1 cellular context compared by ENCODE assay signal in the genomic region with DNA sequence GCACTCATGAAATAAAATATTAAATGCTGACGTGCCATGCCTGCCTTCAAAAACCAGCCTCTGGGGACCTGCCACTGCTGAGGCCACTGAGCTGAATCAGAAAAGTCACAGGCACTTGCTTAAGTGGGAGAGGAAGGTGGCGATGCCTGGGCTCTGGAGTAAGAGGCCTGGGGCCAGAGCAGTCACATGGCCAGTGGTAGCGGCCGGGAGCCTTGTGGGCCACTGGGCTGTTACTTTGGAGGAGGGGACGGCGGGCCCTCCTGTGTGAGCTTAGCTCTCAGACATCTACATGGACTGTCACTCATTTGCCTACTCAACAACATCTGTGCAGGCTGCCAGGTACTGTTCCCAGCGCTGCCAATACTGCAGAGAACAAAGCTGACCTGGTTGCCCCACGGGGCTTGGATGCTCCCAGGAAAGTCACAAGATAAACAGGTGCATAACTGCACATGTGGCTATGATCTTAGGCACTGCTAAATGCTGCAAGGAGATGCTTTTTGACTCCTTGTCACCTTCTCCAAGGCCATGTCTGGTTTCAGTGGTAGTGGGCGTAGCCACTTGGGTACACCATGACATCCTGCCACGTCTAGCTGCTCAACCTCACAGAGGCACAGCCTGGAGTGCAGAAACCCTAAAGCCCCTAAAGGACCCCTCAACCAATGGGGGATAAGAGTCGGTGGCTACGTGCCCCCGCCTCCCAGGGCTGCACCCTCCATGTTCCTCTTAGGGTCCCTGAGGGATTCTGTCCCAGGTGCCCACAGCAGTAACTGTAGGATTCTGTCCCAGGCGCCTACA.
TF ChIP-seq lines count a peak whose summit lies in the region.

No MANE protein-coding gene starts in this region.

TF ChIP-seq in K562, 482 proteins besides CTCF, POLR2A, EP300 and RAD21 (continued from another document):
- TF ChIP-seq, protein P1, sequence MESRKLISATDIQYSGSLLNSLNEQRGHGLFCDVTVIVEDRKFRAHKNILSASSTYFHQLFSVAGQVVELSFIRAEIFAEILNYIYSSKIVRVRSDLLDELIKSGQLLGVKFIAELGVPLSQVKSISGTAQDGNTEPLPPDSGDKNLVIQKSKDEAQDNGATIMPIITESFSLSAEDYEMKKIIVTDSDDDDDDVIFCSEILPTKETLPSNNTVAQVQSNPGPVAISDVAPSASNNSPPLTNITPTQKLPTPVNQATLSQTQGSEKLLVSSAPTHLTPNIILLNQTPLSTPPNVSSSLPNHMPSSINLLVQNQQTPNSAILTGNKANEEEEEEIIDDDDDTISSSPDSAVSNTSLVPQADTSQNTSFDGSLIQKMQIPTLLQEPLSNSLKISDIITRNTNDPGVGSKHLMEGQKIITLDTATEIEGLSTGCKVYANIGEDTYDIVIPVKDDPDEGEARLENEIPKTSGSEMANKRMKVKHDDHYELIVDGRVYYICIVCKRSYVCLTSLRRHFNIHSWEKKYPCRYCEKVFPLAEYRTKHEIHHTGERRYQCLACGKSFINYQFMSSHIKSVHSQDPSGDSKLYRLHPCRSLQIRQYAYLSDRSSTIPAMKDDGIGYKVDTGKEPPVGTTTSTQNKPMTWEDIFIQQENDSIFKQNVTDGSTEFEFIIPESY (CRISPR knock-in tag; IDR thresholded peaks at IDR 0.05), result peak; percentile 74
- no peak for TF ChIP-seq ZNF212 (CRISPR knock-in tag; IDR thresholded peaks at IDR 0.05)
- TF ChIP-seq ZNF445 (CRISPR knock-in tag; IDR thresholded peaks at IDR 0.05; ENCODE audit: low read depth), result no peak
- no peak for TF ChIP-seq TAL1 (IDR thresholded peaks at IDR 0.05)
- TF ChIP-seq NFXL1 (CRISPR knock-in tag; IDR thresholded peaks at IDR 0.05), result no peak
- TF ChIP-seq RFX5 (IDR thresholded peaks at IDR 0.05; ENCODE audit: low read depth, low read length), result no peak
- no peak for TF ChIP-seq HIVEP1 (CRISPR knock-in tag; IDR thresholded peaks at IDR 0.05)
- TF ChIP-seq, protein P2, sequence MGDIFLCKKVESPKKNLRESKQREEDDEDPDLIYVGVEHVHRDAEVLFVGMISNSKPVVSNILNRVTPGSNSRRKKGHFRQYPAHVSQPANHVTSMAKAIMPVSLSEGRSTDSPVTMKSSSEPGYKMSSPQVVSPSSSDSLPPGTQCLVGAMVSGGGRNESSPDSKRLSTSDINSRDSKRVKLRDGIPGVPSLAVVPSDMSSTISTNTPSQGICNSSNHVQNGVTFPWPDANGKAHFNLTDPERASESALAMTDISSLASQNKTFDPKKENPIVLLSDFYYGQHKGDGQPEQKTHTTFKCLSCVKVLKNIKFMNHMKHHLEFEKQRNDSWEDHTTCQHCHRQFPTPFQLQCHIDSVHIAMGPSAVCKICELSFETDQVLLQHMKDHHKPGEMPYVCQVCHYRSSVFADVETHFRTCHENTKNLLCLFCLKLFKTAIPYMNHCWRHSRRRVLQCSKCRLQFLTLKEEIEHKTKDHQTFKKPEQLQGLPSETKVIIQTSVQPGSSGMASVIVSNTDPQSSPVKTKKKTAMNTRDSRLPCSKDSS (IDR thresholded peaks at IDR 0.05; ENCODE audit: low read depth, partially characterized antibody), result no peak
- TF ChIP-seq, protein P3, sequence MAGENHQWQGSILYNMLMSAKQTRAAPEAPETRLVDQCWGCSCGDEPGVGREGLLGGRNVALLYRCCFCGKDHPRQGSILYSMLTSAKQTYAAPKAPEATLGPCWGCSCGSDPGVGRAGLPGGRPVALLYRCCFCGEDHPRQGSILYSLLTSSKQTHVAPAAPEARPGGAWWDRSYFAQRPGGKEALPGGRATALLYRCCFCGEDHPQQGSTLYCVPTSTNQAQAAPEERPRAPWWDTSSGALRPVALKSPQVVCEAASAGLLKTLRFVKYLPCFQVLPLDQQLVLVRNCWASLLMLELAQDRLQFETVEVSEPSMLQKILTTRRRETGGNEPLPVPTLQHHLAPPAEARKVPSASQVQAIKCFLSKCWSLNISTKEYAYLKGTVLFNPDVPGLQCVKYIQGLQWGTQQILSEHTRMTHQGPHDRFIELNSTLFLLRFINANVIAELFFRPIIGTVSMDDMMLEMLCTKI (IDR thresholded peaks at IDR 0.05; ENCODE audit: partially characterized antibody), result no peak
- TF ChIP-seq, protein P4, sequence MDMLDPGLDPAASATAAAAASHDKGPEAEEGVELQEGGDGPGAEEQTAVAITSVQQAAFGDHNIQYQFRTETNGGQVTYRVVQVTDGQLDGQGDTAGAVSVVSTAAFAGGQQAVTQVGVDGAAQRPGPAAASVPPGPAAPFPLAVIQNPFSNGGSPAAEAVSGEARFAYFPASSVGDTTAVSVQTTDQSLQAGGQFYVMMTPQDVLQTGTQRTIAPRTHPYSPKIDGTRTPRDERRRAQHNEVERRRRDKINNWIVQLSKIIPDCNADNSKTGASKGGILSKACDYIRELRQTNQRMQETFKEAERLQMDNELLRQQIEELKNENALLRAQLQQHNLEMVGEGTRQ (CRISPR knock-in tag; IDR thresholded peaks at IDR 0.05), result no peak
- no peak for TF ChIP-seq MTA2 (IDR thresholded peaks at IDR 0.05; ENCODE audit: low read depth)
- TF ChIP-seq, protein P5, sequence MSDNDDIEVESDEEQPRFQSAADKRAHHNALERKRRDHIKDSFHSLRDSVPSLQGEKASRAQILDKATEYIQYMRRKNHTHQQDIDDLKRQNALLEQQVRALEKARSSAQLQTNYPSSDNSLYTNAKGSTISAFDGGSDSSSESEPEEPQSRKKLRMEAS (CRISPR knock-in tag; IDR thresholded peaks at IDR 0.05), result 0 out of 2 replicates have a peak, but pooled peaks have one; percentile 27
- no peak for TF ChIP-seq KDM5B (IDR thresholded peaks at IDR 0.05; ENCODE audit: insufficient replicate concordance, low read depth, low read length)
- TF ChIP-seq, protein P6, sequence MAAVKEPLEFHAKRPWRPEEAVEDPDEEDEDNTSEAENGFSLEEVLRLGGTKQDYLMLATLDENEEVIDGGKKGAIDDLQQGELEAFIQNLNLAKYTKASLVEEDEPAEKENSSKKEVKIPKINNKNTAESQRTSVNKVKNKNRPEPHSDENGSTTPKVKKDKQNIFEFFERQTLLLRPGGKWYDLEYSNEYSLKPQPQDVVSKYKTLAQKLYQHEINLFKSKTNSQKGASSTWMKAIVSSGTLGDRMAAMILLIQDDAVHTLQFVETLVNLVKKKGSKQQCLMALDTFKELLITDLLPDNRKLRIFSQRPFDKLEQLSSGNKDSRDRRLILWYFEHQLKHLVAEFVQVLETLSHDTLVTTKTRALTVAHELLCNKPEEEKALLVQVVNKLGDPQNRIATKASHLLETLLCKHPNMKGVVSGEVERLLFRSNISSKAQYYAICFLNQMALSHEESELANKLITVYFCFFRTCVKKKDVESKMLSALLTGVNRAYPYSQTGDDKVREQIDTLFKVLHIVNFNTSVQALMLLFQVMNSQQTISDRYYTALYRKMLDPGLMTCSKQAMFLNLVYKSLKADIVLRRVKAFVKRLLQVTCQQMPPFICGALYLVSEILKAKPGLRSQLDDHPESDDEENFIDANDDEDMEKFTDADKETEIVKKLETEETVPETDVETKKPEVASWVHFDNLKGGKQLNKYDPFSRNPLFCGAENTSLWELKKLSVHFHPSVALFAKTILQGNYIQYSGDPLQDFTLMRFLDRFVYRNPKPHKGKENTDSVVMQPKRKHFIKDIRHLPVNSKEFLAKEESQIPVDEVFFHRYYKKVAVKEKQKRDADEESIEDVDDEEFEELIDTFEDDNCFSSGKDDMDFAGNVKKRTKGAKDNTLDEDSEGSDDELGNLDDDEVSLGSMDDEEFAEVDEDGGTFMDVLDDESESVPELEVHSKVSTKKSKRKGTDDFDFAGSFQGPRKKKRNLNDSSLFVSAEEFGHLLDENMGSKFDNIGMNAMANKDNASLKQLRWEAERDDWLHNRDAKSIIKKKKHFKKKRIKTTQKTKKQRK (IDR thresholded peaks at IDR 0.05; ENCODE audit: borderline replicate concordance, low read depth, low read length), result no peak
- TF ChIP-seq ZNF384 (IDR thresholded peaks at IDR 0.05; ENCODE audit: low read depth, low read length), result no peak
- TF ChIP-seq FOXA3 (CRISPR knock-in tag; conservative IDR thresholded peaks at IDR 0.05 in 1 of 2, IDR thresholded peaks at IDR 0.05 in 1 of 2), result 0 out of 4 replicates have a peak, but pooled peaks of 1 of the 2 experiments have one; percentile 58
- TF ChIP-seq EHMT2 (IDR thresholded peaks at IDR 0.05), result no peak
- TF ChIP-seq, protein P7, sequence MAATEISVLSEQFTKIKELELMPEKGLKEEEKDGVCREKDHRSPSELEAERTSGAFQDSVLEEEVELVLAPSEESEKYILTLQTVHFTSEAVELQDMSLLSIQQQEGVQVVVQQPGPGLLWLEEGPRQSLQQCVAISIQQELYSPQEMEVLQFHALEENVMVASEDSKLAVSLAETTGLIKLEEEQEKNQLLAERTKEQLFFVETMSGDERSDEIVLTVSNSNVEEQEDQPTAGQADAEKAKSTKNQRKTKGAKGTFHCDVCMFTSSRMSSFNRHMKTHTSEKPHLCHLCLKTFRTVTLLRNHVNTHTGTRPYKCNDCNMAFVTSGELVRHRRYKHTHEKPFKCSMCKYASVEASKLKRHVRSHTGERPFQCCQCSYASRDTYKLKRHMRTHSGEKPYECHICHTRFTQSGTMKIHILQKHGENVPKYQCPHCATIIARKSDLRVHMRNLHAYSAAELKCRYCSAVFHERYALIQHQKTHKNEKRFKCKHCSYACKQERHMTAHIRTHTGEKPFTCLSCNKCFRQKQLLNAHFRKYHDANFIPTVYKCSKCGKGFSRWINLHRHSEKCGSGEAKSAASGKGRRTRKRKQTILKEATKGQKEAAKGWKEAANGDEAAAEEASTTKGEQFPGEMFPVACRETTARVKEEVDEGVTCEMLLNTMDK (IDR thresholded peaks at IDR 0.05; ENCODE audit: borderline replicate concordance, insufficient read depth, low read depth, low read length, poor library complexity, severe bottlenecking), result no peak
- TF ChIP-seq CBX2 (IDR thresholded peaks at IDR 0.05; ENCODE audit: insufficient read depth, low read length, poor library complexity, severe bottlenecking), result no peak
